ENCODE assay signal across 1 cellular context in genomic region chr1:155057788-155058211, GRCh38.
TF ChIP-seq lines count a peak whose summit lies in the region.

No MANE protein-coding gene starts in this region.

TF ChIP-seq in HepG2, 621 proteins besides CTCF, POLR2A, EP300 and RAD21:
- 0 out of 2 replicates have a peak, but pooled peaks have one; percentile 32 for TF ChIP-seq HNRNPL (IDR thresholded peaks at IDR 0.05; ENCODE audit: low read depth, low read length)
- no peak for TF ChIP-seq ZNF432 (CRISPR knock-in tag; IDR thresholded peaks at IDR 0.05; ENCODE audit: borderline replicate concordance)
